13 cellular contexts compared by ENCODE assay signal in genomic region chr7:129875745-129876411, GRCh38.
A peak's percentile ranks its signal among the peaks of the same experiment; 100 is the strongest.
DNase-seq lines count a peak whose midpoint lies in the region; ATAC-seq and TF ChIP-seq lines count a peak whose summit lies in the region.
"Had no signal": no experiment of that assay in that cellular context is flagged by ENCODE, and none has a peak within 500 bp of the region (broad histone marks: within the 10 kb centered on the region; RNA-seq: fewer than 3 reads in every experiment).

No MANE protein-coding gene starts in this region.

- H3K27ac ChIP-seq in left lung (no peak overlapping the region), hepatocyte (no peak overlapping the region)

- H3K79me2 ChIP-seq in hepatocyte = peaks cover 78% of the 10 kb centered on the region

- H3K36me3 ChIP-seq in left lung (peaks cover 0 to 20% of the 10 kb centered on the region in 2 donors), hepatocyte (replicated peaks; ENCODE audit: insufficient read depth, low read depth) (no peaks in the 10 kb centered on the region)

- peak; percentile 11 for DNase-seq in AG08396 (ENCODE audit: low spot score)
- DNase-seq in LHCN-M2 (ENCODE audit: low read depth) = peak; percentile 49
- no peak for DNase-seq in chondrocyte (ENCODE audit: low spot score)
- no peak for DNase-seq in left lung
- DNase-seq in iPS-NIHi11 (ENCODE audit: low spot score) = no peak
- no peak for DNase-seq in hepatocyte (ENCODE audit: low spot score)
- DNase-seq in AG08395 (ENCODE audit: low spot score) = no peak
- DNase-seq in T-helper 9 cell = no peak
- DNase-seq: CD8-positive, alpha-beta T cell; Karpas-422; naive thymus-derived CD4-positive, alpha-beta T cell; NCI-H524; stimulated activated naive CD4-positive, alpha-beta T cell treated with Interleukin-2 at 50 U/mL for 16 hours had no signal

- H3K4me3 ChIP-seq in left lung = no peak overlapping the region
- no peak overlapping the region for H3K4me3 ChIP-seq in hepatocyte

- H4K20me1 ChIP-seq in hepatocyte (ENCODE audit: insufficient read depth, poor library complexity, severe bottlenecking) = peaks cover 7% of the 10 kb centered on the region

- H2AFZ ChIP-seq in hepatocyte = no peak overlapping the region

- H3K9me2 ChIP-seq in hepatocyte (replicated peaks; ENCODE audit: insufficient read depth) = no peaks in the 10 kb centered on the region

- no peaks in the 10 kb centered on the region for H3K9me3 Mint-ChIP-seq in chondrocyte (ENCODE audit: low read depth)
- H3K9me3 Mint-ChIP-seq: CD8-positive, alpha-beta T cell; naive thymus-derived CD4-positive, alpha-beta T cell had no signal

- no peaks in the 10 kb centered on the region for H3K27me3 Mint-ChIP-seq in chondrocyte (ENCODE audit: low read depth)
- H3K27me3 Mint-ChIP-seq: naive thymus-derived CD4-positive, alpha-beta T cell had no signal

- TF ChIP-seq CTCF in chondrocyte (IDR thresholded peaks at IDR 0.05) (no peak), left lung (IDR thresholded peaks at IDR 0.05) (no peak), hepatocyte (IDR thresholded peaks at IDR 0.05; ENCODE audit: poor library complexity) (no peak)

- intact Hi-C loops in left lung (cut with DNase I) = no loop called here

- H3K36me3 Mint-ChIP-seq in chondrocyte (ENCODE audit: low read depth) = peaks cover 22% of the 10 kb centered on the region

- H3K9me3 ChIP-seq in left lung (no peaks in the 10 kb centered on the region), hepatocyte (ENCODE audit: low read depth) (no peaks in the 10 kb centered on the region)

- peak; percentile 62 for ATAC-seq in left lung
- ATAC-seq: CD8-positive, alpha-beta T cell; naive thymus-derived CD4-positive, alpha-beta T cell had no signal

- H3K4me1 ChIP-seq in left lung (peaks cover 5 to 39% of the 10 kb centered on the region in 2 donors), hepatocyte (ENCODE audit: insufficient read depth) (peaks cover 6% of the 10 kb centered on the region)

- peak overlapping the region; percentile 76 for H3K27ac Mint-ChIP-seq in chondrocyte (ENCODE audit: unreplicated experiment)
- H3K27ac Mint-ChIP-seq: CD8-positive, alpha-beta T cell had no signal

- WGBS in hepatocyte (ENCODE audit: low lambda C conversion rate, missing lambda C conversion rate) = 82% methylated on average over 5 of the region's 5 CpGs

- no peaks in the 10 kb centered on the region for H3K27me3 ChIP-seq in left lung
- no peaks in the 10 kb centered on the region for H3K27me3 ChIP-seq in hepatocyte

- H3K4me2 ChIP-seq in hepatocyte = no peak overlapping the region

- peak overlapping the region; percentile 14 for H3K4me3 Mint-ChIP-seq in chondrocyte (ENCODE audit: unreplicated experiment)
- H3K4me3 Mint-ChIP-seq: CD8-positive, alpha-beta T cell; naive thymus-derived CD4-positive, alpha-beta T cell had no signal

- peaks cover 59% of the 10 kb centered on the region for H3K4me1 Mint-ChIP-seq in chondrocyte (ENCODE audit: low read depth)

Comparison
In these comparisons a context has a peak if more than half of its experiments do, and no peak if none do; other contexts are left out.
1. DNase-seq: peak in AG08396 (single experiment) and LHCN-M2 (single experiment); none in chondrocyte (single experiment), left lung (0 of 2), iPS-NIHi11 (single experiment), hepatocyte (single experiment), AG08395 (single experiment) and T-helper 9 cell (single experiment).